In genomic region chr15:97960364-97961066, GRCh38 we compare ENCODE assay signal across 8 cellular contexts. TPM values are rescaled to one million over a fixed set of nuclear protein-coding genes. Genes with fewer than 3 reads are reported as not detected.
DNase-seq lines count a peak whose midpoint lies in the region; ATAC-seq and TF ChIP-seq lines count a peak whose summit lies in the region.

ARRDC4 (plus strand) TSS chr15:97960703; CDS start chr15:97960862, 159 bp downstream.

- no peak for TF ChIP-seq CTCF in CD8-positive, alpha-beta T cell (IDR thresholded peaks at IDR 0.05)
- TF ChIP-seq CTCF in Panc1 (IDR thresholded peaks at IDR 0.05), result no peak
- no peak for TF ChIP-seq CTCF in esophagus squamous epithelium (IDR thresholded peaks at IDR 0.05)

- peaks cover 13% of the 10 kb centered on the region for H3K4me1 ChIP-seq in CD8-positive, alpha-beta T cell (ENCODE audit: insufficient read depth, low read length)
- H3K4me1 ChIP-seq in Panc1 (ENCODE audit: control insufficient read depth, insufficient read depth, low read length) (peaks cover 3% of the 10 kb centered on the region), esophagus squamous epithelium (peaks cover 5 to 49% (median 16%) of the 10 kb centered on the region in 3 donors), muscle layer of colon (ENCODE audit: insufficient read depth, low read length) (peaks cover 35% of the 10 kb centered on the region)

- intact Hi-C loops in CD8-positive, alpha-beta T cell (cut with DNase I, micrococcal nuclease), result loop anchor here in 1 of 2 experiments (5.0 kb wide), 2 partner anchors 1292 to 1967 kb away; partner anchors contain the start of gene LRRC28
- intact Hi-C loops in Panc1 (cut with micrococcal nuclease; ENCODE audit: unreplicated experiment), result no loop called here
- intact Hi-C loops in activated T-helper 1 cell treated with anti-CD3 and anti-CD28 coated beads, Interleukin-12 subunit alpha, Interleukin-12 subunit beta, Interleukin-2, Interleukin-4 antibody, amounts not matched to agents 30 ng/mL and 10 ng/mL and 1 ng/mL, durations not matched to agents 14 hours and 24 hours and 36 hours (cut with micrococcal nuclease), result loop anchor here (2.0 to 5.0 kb wide), 3 partner anchors 687 to 1968 kb away; partner anchors contain the start of genes IGF1R and LRRC28
- intact Hi-C loops in esophagus squamous epithelium (cut with DNase I), result no loop called here

- POLR2A ChIA-PET in CD8-positive, alpha-beta T cell (lab: Charles Lee), result no interaction called here
- POLR2A ChIA-PET in Panc1 (lab: Charles Lee), result no interaction called here

- peak within 1 kb of the TSS; percentile 55 for H3K4me3 ChIP-seq in CD8-positive, alpha-beta T cell (ENCODE audit: low read depth, low read length)
- peak within 1 kb of the TSS; percentile 66 to 74 for H3K4me3 ChIP-seq in Panc1 (ENCODE audit: low read depth in 2 of 2, low read length in 2 of 2)
- H3K4me3 ChIP-seq in esophagus squamous epithelium, result peak within 1 kb of the TSS; percentile 64 to 97 (median 78)
- H3K4me3 ChIP-seq in muscle layer of colon (ENCODE audit: low read depth in 1 of 2, low read length in 2 of 2), result peak within 1 kb of the TSS; percentile 54 to 72

- H3K27me3 ChIP-seq in CD8-positive, alpha-beta T cell (ENCODE audit: insufficient read depth, low read length), result no peaks in the 10 kb centered on the region
- no peaks in the 10 kb centered on the region; the same call in 1 of the 2 replicates for H3K27me3 ChIP-seq in Panc1 (ENCODE audit: control insufficient read depth, insufficient read depth, low read length)
- H3K27me3 ChIP-seq in esophagus squamous epithelium, result no peaks in the 10 kb centered on the region
- no peaks in the 10 kb centered on the region for H3K27me3 ChIP-seq in muscle layer of colon (ENCODE audit: control insufficient read depth in 1 of 2, insufficient read depth in 2 of 2, low read length in 2 of 2)

- peak; percentile 94 for ATAC-seq in CD8-positive, alpha-beta T cell
- ATAC-seq in GM21526 (IDR thresholded peaks at IDR 0.05; ENCODE audit: low FRiP score, unreplicated experiment), result peak; percentile 87
- peak; percentile 98 for ATAC-seq in Panc1

- peak within 1 kb of the TSS; percentile 79 for H3K9ac ChIP-seq in muscle layer of colon (ENCODE audit: low read length)

- H3K4me1 Mint-ChIP-seq in CD8-positive, alpha-beta T cell (ENCODE audit: low read depth), result peaks cover 19% of the 10 kb centered on the region
- H3K4me1 Mint-ChIP-seq in IgD-negative memory B cell, result peaks cover 0 to 19% (median 0%) of the 10 kb centered on the region in 3 donors
- peaks cover 35% of the 10 kb centered on the region for H3K4me1 Mint-ChIP-seq in activated T-helper 1 cell treated with anti-CD3 and anti-CD28 coated beads, Interleukin-12 subunit alpha, Interleukin-12 subunit beta, Interleukin-2, Interleukin-4 antibody, amounts not matched to agents 30 ng/mL and 10 ng/mL and 1 ng/mL, durations not matched to agents 14 hours and 24 hours and 36 hours (ENCODE audit: low read depth)

- H3K36me3 ChIP-seq in CD8-positive, alpha-beta T cell (ENCODE audit: insufficient read depth, low read length), result no peaks in the 10 kb centered on the region
- H3K36me3 ChIP-seq in Panc1 (ENCODE audit: control insufficient read depth, insufficient read depth, low read length) (no peaks in the 10 kb centered on the region; the same call in 1 of the 2 replicates), esophagus squamous epithelium (peaks cover 0 to 4% (median 0%) of the 10 kb centered on the region in 3 donors), muscle layer of colon (ENCODE audit: insufficient read depth, low read length) (peaks cover 10% of the 10 kb centered on the region)

- no peaks in the 10 kb centered on the region for H3K9me3 Mint-ChIP-seq in CD8-positive, alpha-beta T cell
- peaks cover 4 to 6% (median 6%) of the 10 kb centered on the region in 3 donors for H3K9me3 Mint-ChIP-seq in IgD-negative memory B cell
- H3K9me3 Mint-ChIP-seq in activated T-helper 1 cell treated with anti-CD3 and anti-CD28 coated beads, Interleukin-12 subunit alpha, Interleukin-12 subunit beta, Interleukin-2, Interleukin-4 antibody, amounts not matched to agents 30 ng/mL and 10 ng/mL and 1 ng/mL, durations not matched to agents 14 hours and 24 hours and 36 hours, result peaks cover 3% of the 10 kb centered on the region

- peak within 1 kb of the TSS; percentile 83 for H3K4me3 Mint-ChIP-seq in CD8-positive, alpha-beta T cell
- H3K4me3 Mint-ChIP-seq in IgD-negative memory B cell, result peak within 1 kb of the TSS; percentile 52 to 87 (median 81)
- peak within 1 kb of the TSS; percentile 82 for H3K4me3 Mint-ChIP-seq in activated T-helper 1 cell treated with anti-CD3 and anti-CD28 coated beads, Interleukin-12 subunit alpha, Interleukin-12 subunit beta, Interleukin-2, Interleukin-4 antibody, amounts not matched to agents 30 ng/mL and 10 ng/mL and 1 ng/mL, durations not matched to agents 14 hours and 24 hours and 36 hours

- H3K27ac Mint-ChIP-seq in CD8-positive, alpha-beta T cell, result peak within 1 kb of the TSS; percentile 86
- H3K27ac Mint-ChIP-seq in IgD-negative memory B cell, result peak within 1 kb of the TSS; percentile 45 to 95 (median 45)
- H3K27ac Mint-ChIP-seq in activated T-helper 1 cell treated with anti-CD3 and anti-CD28 coated beads, Interleukin-12 subunit alpha, Interleukin-12 subunit beta, Interleukin-2, Interleukin-4 antibody, amounts not matched to agents 30 ng/mL and 10 ng/mL and 1 ng/mL, durations not matched to agents 14 hours and 24 hours and 36 hours, result peak within 1 kb of the TSS; percentile 75

- DNase-seq in CD8-positive, alpha-beta T cell, result peak; percentile 84 to 100 (median 94)
- DNase-seq in Panc1 (ENCODE audit: low read depth, low spot score) (peak; percentile 61), esophagus squamous epithelium (lab: John Stamatoyannopoulos, UW) (peak; percentile 93)
- DNase-seq in activated T-helper 1 cell treated with anti-CD3 and anti-CD28 coated beads, Interleukin-12 subunit alpha, Interleukin-12 subunit beta, Interleukin-2, Interleukin-4 antibody, amounts not matched to agents 30 ng/mL and 10 ng/mL and 1 ng/mL, durations not matched to agents 14 hours and 24 hours and 36 hours (ENCODE audit: low spot score), result peak; percentile 97
- peak; percentile 93 to 98 for DNase-seq in stimulated activated CD8-positive, alpha-beta memory T cell treated with anti-CD3 and anti-CD28 coated beads, Interleukin-4, amount 100 ng/mL, for 4 hours (ENCODE audit: low read depth in 2 of 2, low spot score in 1 of 2)

- H3K36me3 Mint-ChIP-seq in CD8-positive, alpha-beta T cell, result no peaks in the 10 kb centered on the region
- peaks cover 2% of the 10 kb centered on the region for H3K36me3 Mint-ChIP-seq in IgD-negative memory B cell
- H3K36me3 Mint-ChIP-seq in activated T-helper 1 cell treated with anti-CD3 and anti-CD28 coated beads, Interleukin-12 subunit alpha, Interleukin-12 subunit beta, Interleukin-2, Interleukin-4 antibody, amounts not matched to agents 30 ng/mL and 10 ng/mL and 1 ng/mL, durations not matched to agents 14 hours and 24 hours and 36 hours (ENCODE audit: low read depth), result peaks cover 4% of the 10 kb centered on the region

- in situ Hi-C loops in Panc1 (cut with HindIII; ENCODE audit: low pct_unique_long_range_greater_than_20kb, low sequenced_read_pairs), result no loop called here

- no peaks in the 10 kb centered on the region for H3K27me3 Mint-ChIP-seq in CD8-positive, alpha-beta T cell (ENCODE audit: low read depth)
- peaks cover 12% of the 10 kb centered on the region for H3K27me3 Mint-ChIP-seq in IgD-negative memory B cell
- H3K27me3 Mint-ChIP-seq in activated T-helper 1 cell treated with anti-CD3 and anti-CD28 coated beads, Interleukin-12 subunit alpha, Interleukin-12 subunit beta, Interleukin-2, Interleukin-4 antibody, amounts not matched to agents 30 ng/mL and 10 ng/mL and 1 ng/mL, durations not matched to agents 14 hours and 24 hours and 36 hours (ENCODE audit: insufficient read depth), result peaks cover 16% of the 10 kb centered on the region

- peak within 1 kb of the TSS; percentile 75 for H3K27ac ChIP-seq in CD8-positive, alpha-beta T cell (ENCODE audit: low read depth, low read length)
- H3K27ac ChIP-seq in Panc1 (ENCODE audit: low read length), result peak within 1 kb of the TSS; percentile 56; the same call in 1 of the 2 replicates
- H3K27ac ChIP-seq in esophagus squamous epithelium, result peak within 1 kb of the TSS; percentile 86 to 94 (median 90)
- H3K27ac ChIP-seq in muscle layer of colon (ENCODE audit: low read depth, low read length), result peak within 1 kb of the TSS; percentile 75

- 0% methylated on average over 7 to 17 of the region's 69 CpGs for WGBS in esophagus squamous epithelium, 2 donors

- CTCF ChIA-PET in CD8-positive, alpha-beta T cell (lab: Charles Lee), result no interaction called here
- CTCF ChIA-PET in Panc1 (lab: Charles Lee), result no interaction called here

- peak in 2 of 4 donors; percentile 85 for TF ChIP-seq POLR2A in esophagus squamous epithelium (IDR thresholded peaks at IDR 0.05)

- no peaks in the 10 kb centered on the region for H3K9me3 ChIP-seq in CD8-positive, alpha-beta T cell (ENCODE audit: low read length)
- no peaks in the 10 kb centered on the region for H3K9me3 ChIP-seq in Panc1 (ENCODE audit: control insufficient read depth, insufficient read depth, low read depth, low read length)
- no peaks in the 10 kb centered on the region for H3K9me3 ChIP-seq in esophagus squamous epithelium
- no peaks in the 10 kb centered on the region for H3K9me3 ChIP-seq in muscle layer of colon (ENCODE audit: low read length)

- BruUV-seq in Panc1 (replicated peaks; lab: Mats Ljungman, UMichigan), result no TSS peak

RNA-seq across cellular contexts. Expression of gene ARRDC4, which starts in this region (rescaled TPM):
- total RNA-seq in CD8-positive, alpha-beta T cell, result 1 to 10 TPM; 4.2 to 5.1 TPM
- 0.90 TPM for polyA plus RNA-seq in IgD-negative memory B cell
- total RNA-seq in Panc1 (2021; ENCODE audit: unreplicated experiment), result 2.9 TPM
- 3.1 TPM for polyA plus RNA-seq in Panc1 (2012; ENCODE audit: insufficient read length)
- 1.3 and 1.5 TPM in 2 replicates for total RNA-seq in activated T-helper 1 cell treated with anti-CD3 and anti-CD28 coated beads, Interleukin-12 subunit alpha, Interleukin-12 subunit beta, Interleukin-2, Interleukin-4 antibody, amounts not matched to agents 30 ng/mL and 10 ng/mL and 1 ng/mL, durations not matched to agents 14 hours and 24 hours and 36 hours
- 10 to 100 TPM in 3 of 4 donors, 1 to 10 TPM in 1; 6.3 to 24.6 (median 12.5) TPM for total RNA-seq in esophagus squamous epithelium

Comparison
In these comparisons a context has a peak if more than half of its experiments do, and no peak if none do; other contexts are left out.
1. Peak in every context shown above with its lines: DNase-seq, ATAC-seq, H3K4me3 ChIP-seq and H3K27ac ChIP-seq.